8 cellular contexts compared by ENCODE assay signal in the genomic region with DNA sequence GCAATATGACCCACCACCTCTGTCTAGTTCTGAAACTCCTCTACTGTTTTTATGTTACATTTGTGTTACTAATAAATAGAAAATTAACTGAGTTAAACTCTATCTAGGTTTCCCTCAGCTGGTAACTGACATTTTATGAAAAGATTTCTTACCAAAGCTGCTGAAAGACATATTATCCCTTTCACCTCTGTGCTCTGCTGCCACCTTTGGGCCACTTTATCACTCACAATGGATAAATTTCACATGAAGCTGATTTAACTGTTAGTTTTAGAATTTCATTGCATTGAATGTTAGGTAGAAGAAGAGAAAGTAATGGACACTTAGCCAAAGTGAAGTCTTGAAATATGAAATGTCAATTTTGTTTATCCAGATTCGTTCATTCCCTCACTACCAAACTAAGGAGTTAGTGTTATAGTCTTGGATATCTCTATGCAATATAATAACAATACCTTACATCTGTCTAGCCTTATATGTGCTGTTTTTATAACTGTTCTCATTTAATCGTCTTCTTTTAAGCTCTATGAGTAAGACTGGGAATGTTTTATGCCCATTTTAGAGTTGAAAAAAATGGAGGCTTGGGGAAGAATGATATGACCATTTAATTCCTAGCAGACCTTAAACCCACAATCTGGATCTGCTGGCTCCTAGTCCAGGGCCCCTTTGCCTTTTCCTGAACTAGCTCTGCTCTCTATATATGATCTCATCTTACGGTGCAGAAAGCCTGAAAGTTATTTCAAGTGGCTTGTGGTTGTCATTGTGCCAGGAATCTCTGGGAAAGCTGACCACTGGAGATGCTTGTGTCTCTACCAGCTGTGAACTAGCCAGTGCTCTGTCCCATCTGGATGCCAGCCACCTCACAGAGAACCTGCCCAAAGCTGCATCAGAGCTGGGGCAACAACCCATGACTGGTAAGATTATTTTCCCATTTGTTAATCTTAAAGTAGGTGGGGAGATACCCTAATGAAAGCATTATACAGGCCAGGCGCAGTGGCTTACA.
A peak's percentile ranks its signal among the peaks of the same experiment; 100 is the strongest.
DNase-seq lines count a peak whose midpoint lies in the region; ATAC-seq lines count a peak whose summit lies in the region.

No MANE protein-coding gene starts in this region.

- no peaks in the 10 kb centered on the region for H3K9me3 Mint-ChIP-seq in activated CD4-positive, alpha-beta memory T cell treated with anti-CD3 and anti-CD28 coated beads, Interleukin-2, amount 10 ng/mL, durations not matched to agents 7 days and 5 days

- no peaks in the 10 kb centered on the region for H3K27me3 ChIP-seq in HAP-1 (ENCODE audit: low read depth)

- POLR2A ChIA-PET in activated CD4-positive, alpha-beta memory T cell treated with anti-CD3 and anti-CD28 coated beads, Interleukin-2, amount 10 ng/mL, durations not matched to agents 7 days and 5 days (lab: Charles Lee) = no interaction called here

- CTCF ChIA-PET in activated CD4-positive, alpha-beta memory T cell treated with anti-CD3 and anti-CD28 coated beads, Interleukin-2, amount 10 ng/mL, durations not matched to agents 7 days and 5 days (lab: Charles Lee) = interaction anchor here (0.7 to 1.9 kb wide), 25 partner anchors 8 to 545 kb away, joined by 3 to 16 read pairs (median 4); a partner anchor contains a TSS

- in situ Hi-C loops in HAP-1 (cut with MboI; ENCODE audit: low sequenced_read_pairs) = no loop called here

- H3K36me3 ChIP-seq in HAP-1 (replicated peaks) = no peaks in the 10 kb centered on the region

- ATAC-seq in HG03439 (IDR thresholded peaks at IDR 0.05; ENCODE audit: unreplicated experiment) = no peak

- no peaks in the 10 kb centered on the region for H3K9me3 ChIP-seq in HAP-1

- peaks cover 2% of the 10 kb centered on the region for H3K27me3 Mint-ChIP-seq in activated CD4-positive, alpha-beta memory T cell treated with anti-CD3 and anti-CD28 coated beads, Interleukin-2, amount 10 ng/mL, durations not matched to agents 7 days and 5 days

- H3K4me3 Mint-ChIP-seq in activated CD4-positive, alpha-beta memory T cell treated with anti-CD3 and anti-CD28 coated beads, Interleukin-2, amount 10 ng/mL, durations not matched to agents 7 days and 5 days = no peak overlapping the region

- DNase-seq in DMS 273 treated with DMSO at 0.1 percent for 48 hours (lab: John Stamatoyannopoulos, UW) (peak; percentile 16), HAP-1 (ENCODE audit: low spot score in 2 of 2) (peak; percentile 71 to 73), NCI-H345 treated with DMSO at 0.1 percent for 48 hours (lab: John Stamatoyannopoulos, UW; ENCODE audit: unreplicated experiment) (peak; percentile 55), glomerular visceral epithelial cell (ENCODE audit: extremely low spot score) (peak; percentile 96), retina (peak; percentile 22), middle frontal gyrus (ENCODE audit: extremely low spot score, low spot score) (no peak)
- peak; percentile 39 for DNase-seq in activated CD4-positive, alpha-beta memory T cell treated with anti-CD3 and anti-CD28 coated beads, Interleukin-2, amount 10 ng/mL, durations not matched to agents 7 days and 5 days

- no peaks in the 10 kb centered on the region for H3K4me1 Mint-ChIP-seq in activated CD4-positive, alpha-beta memory T cell treated with anti-CD3 and anti-CD28 coated beads, Interleukin-2, amount 10 ng/mL, durations not matched to agents 7 days and 5 days

- H3K27ac Mint-ChIP-seq in activated CD4-positive, alpha-beta memory T cell treated with anti-CD3 and anti-CD28 coated beads, Interleukin-2, amount 10 ng/mL, durations not matched to agents 7 days and 5 days = no peak overlapping the region

- no peaks in the 10 kb centered on the region for H3K36me3 Mint-ChIP-seq in activated CD4-positive, alpha-beta memory T cell treated with anti-CD3 and anti-CD28 coated beads, Interleukin-2, amount 10 ng/mL, durations not matched to agents 7 days and 5 days (ENCODE audit: low read depth)

- no peaks in the 10 kb centered on the region for H3K4me1 ChIP-seq in HAP-1

- H3K4me3 ChIP-seq in HAP-1 = no peak overlapping the region
